ENCODE assay signal across 8 cellular contexts in the genomic region with DNA sequence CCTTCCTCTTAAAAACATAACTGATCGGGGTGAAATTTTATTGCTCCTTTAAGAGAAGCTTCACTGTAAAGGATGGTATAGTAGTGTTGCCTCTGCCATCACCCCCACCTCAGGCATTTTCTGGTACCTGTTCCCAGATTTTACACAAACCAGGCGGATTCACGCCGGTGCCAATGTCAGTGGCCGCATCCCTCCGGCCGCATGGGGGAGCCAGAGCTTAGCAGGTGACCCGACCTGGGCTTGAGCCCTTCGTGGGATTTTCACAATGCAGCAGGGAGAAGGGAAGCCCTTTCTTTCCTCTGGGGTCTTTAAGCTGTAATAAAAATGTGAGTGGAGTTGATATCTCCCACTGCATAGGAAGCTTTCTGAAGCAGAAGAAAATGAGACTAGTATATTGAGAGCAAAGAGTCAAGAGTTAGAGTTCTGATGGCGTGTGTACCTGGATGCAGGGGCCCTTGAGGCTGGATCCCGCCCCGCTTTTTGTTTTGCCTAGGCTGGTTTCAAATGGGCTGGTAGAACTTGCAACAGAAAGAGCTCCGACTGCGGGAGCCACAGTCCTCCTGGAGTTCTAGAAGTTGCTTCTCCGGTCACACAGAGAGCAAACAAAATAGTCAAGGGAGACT. TPM values are rescaled to one million over a fixed set of nuclear protein-coding genes. Genes with fewer than 3 reads are reported as not detected.
A peak's percentile ranks its signal among the peaks of the same experiment; 100 is the strongest.
DNase-seq lines count a peak whose midpoint lies in the region; ATAC-seq, FAIRE-seq and TF ChIP-seq lines count a peak whose summit lies in the region.

No MANE protein-coding gene starts in this region.

- peaks cover 6% of the 10 kb centered on the region for H3K79me1 ChIP-seq in mesenchymal stem cell (replicated peaks; ENCODE audit: low read length, poor library complexity, severe bottlenecking)

- H3K27me3 ChIP-seq in dorsolateral prefrontal cortex = no peaks in the 10 kb centered on the region
- H3K27me3 ChIP-seq in mesenchymal stem cell (ENCODE audit: control insufficient read depth in 1 of 2, insufficient read depth in 1 of 2, low read length in 2 of 2) = no peaks in the 10 kb centered on the region

- no peak overlapping the region for H3K14ac ChIP-seq in mesenchymal stem cell (ENCODE audit: low read length in 2 of 2)

- peak; percentile 35 for FAIRE-seq in urothelium cell line (lab: Jason Lieb, UNC)

- H2BK120ac ChIP-seq in mesenchymal stem cell (ENCODE audit: low read depth, low read length) = no peak overlapping the region

- H3K4ac ChIP-seq in mesenchymal stem cell (ENCODE audit: low read depth in 1 of 2, low read length in 2 of 2) = no peak overlapping the region

- no peak overlapping the region for H4K91ac ChIP-seq in mesenchymal stem cell (ENCODE audit: low read length)

- no TSS peak for BruUV-seq in OCI-LY7 (replicated peaks; lab: Mats Ljungman, UMichigan)

- H3K4me2 ChIP-seq in OCI-LY7 (ENCODE audit: low read length) (no peak overlapping the region), mesenchymal stem cell (ENCODE audit: low read length, poor library complexity, severe bottlenecking) (no peak overlapping the region)

- H3K27ac ChIP-seq in OCI-LY7 (ENCODE audit: low read depth, low read length, poor library complexity, severe bottlenecking) = no peak overlapping the region
- peak overlapping the region in 6 of 59 donors; percentile 5 to 29 (median 12) for H3K27ac ChIP-seq in dorsolateral prefrontal cortex
- H3K27ac ChIP-seq in mesenchymal stem cell (ENCODE audit: low read length, poor library complexity, severe bottlenecking) = peak overlapping the region; percentile 73

- no peak overlapping the region for H3K23ac ChIP-seq in mesenchymal stem cell (ENCODE audit: low read length in 2 of 2)

- H2AK5ac ChIP-seq in mesenchymal stem cell (ENCODE audit: low read length, severe bottlenecking) = peak overlapping the region; percentile 46

- peak; percentile 6 for DNase-seq in NK-92 treated with Interleukin-12 subunit alpha and Interleukin-12 subunit beta, amount 100 ng/mL, for 24 hours (lab: John Stamatoyannopoulos, UW)
- no peak for DNase-seq in NK-92 (lab: John Stamatoyannopoulos, UW; ENCODE audit: unreplicated experiment)
- DNase-seq in OCI-LY7 (ENCODE audit: low spot score) = peak; percentile 19
- peak; percentile 18 to 77 (median 61) for DNase-seq in dorsolateral prefrontal cortex
- peak; percentile 54 for DNase-seq in mesenchymal stem cell
- DNase-seq in urothelium cell line (ENCODE audit: low spot score) = peak; percentile 78
- DNase-seq in DMS114 treated with DMSO at 0.1 percent for 48 hours (lab: John Stamatoyannopoulos, UW; ENCODE audit: unreplicated experiment) = no peak

- H2AFZ ChIP-seq in OCI-LY7 (ENCODE audit: low read length) (no peak overlapping the region), mesenchymal stem cell (ENCODE audit: low read depth, low read length) (no peak overlapping the region)

- H3K4me3 ChIP-seq in OCI-LY7 (ENCODE audit: low read depth, low read length, poor library complexity, severe bottlenecking) (no peak overlapping the region), dorsolateral prefrontal cortex (peak overlapping the region in 40 of 59 donors; percentile 2 to 51 (median 20)), mesenchymal stem cell (ENCODE audit: insufficient read depth in 1 of 2, low read depth in 1 of 2, low read length in 2 of 2) (no peak overlapping the region)

- peaks cover 4% of the 10 kb centered on the region; the same call in 1 of the 2 replicates for H3K36me3 ChIP-seq in OCI-LY7 (ENCODE audit: insufficient read depth, low read length)
- peaks cover 6 to 45% of the 10 kb centered on the region in 2 experiments for H3K36me3 ChIP-seq in mesenchymal stem cell (ENCODE audit: control insufficient read depth in 1 of 2, insufficient read depth in 2 of 2, low read depth in 1 of 2, low read length in 2 of 2)

- CTCF ChIA-PET in OCI-LY7 (lab: Charles Lee; ENCODE audit: unreplicated experiment) = no interaction called here

- WGBS in mesenchymal stem cell = 46% methylated on average over 14 of the region's 15 CpGs

- no peak overlapping the region for H4K8ac ChIP-seq in mesenchymal stem cell (ENCODE audit: low read length)

- no peaks in the 10 kb centered on the region for H3K79me2 ChIP-seq in OCI-LY7 (ENCODE audit: insufficient read depth, low read depth, low read length)

- peak; percentile 51 for ATAC-seq in HG02678 (IDR thresholded peaks at IDR 0.05; ENCODE audit: unreplicated experiment)

- POLR2A ChIA-PET in OCI-LY7 (lab: Charles Lee) = interaction anchor here (0.6 to 0.8 kb wide), 2 partner anchors 11 kb away, joined by 3 read pairs; no protein-coding TSS in a partner anchor

- no peak overlapping the region for H2BK5ac ChIP-seq in mesenchymal stem cell (ENCODE audit: low read depth, low read length, poor library complexity, severe bottlenecking)

- no peak overlapping the region for H2BK12ac ChIP-seq in mesenchymal stem cell (ENCODE audit: low read length in 2 of 2)

- TF ChIP-seq CTCF in OCI-LY7 (conservative IDR thresholded peaks at IDR 0.05; ENCODE audit: low read length) (peak; percentile 82), dorsolateral prefrontal cortex (IDR thresholded peaks at IDR 0.05 in 54 of 56, conservative IDR thresholded peaks at IDR 0.05 in 2 of 56; ENCODE audit: low read depth in 1 of 56, partially characterized antibody in 56 of 56) (peak; percentile 55 to 87 (median 76))

- intact Hi-C loops in OCI-LY7 (cut with micrococcal nuclease; ENCODE audit: unreplicated experiment) = no loop called here
- intact Hi-C loops in dorsolateral prefrontal cortex (cut with DNase I) = loop anchor here in 1 of 2 donors (5.0 kb wide), 1 partner anchor 119 kb away; no protein-coding TSS in a partner anchor

- H3K18ac ChIP-seq in mesenchymal stem cell (ENCODE audit: low read depth in 1 of 2, low read length in 2 of 2) = no peak overlapping the region

- no peak overlapping the region for H2BK15ac ChIP-seq in mesenchymal stem cell (ENCODE audit: low read depth, poor library complexity, severe bottlenecking)

- H3K9me3 ChIP-seq in OCI-LY7 (ENCODE audit: low read length) (no peaks in the 10 kb centered on the region), mesenchymal stem cell (ENCODE audit: control insufficient read depth, low read length) (no peaks in the 10 kb centered on the region)

- no peaks in the 10 kb centered on the region for H3K9me2 ChIP-seq in OCI-LY7 (ENCODE audit: insufficient read depth, low read length)

- no peak overlapping the region for H3K9ac ChIP-seq in mesenchymal stem cell (ENCODE audit: low read length)

- H3K4me1 ChIP-seq in OCI-LY7 (ENCODE audit: insufficient read depth, low read length, poor library complexity, severe bottlenecking) (no peaks in the 10 kb centered on the region), mesenchymal stem cell (ENCODE audit: control insufficient read depth, insufficient read depth, low read depth, low read length) (peaks cover 26% of the 10 kb centered on the region)

- 0 out of 2 replicates have a peak, but pooled peaks cover 3% of the 10 kb centered on the region for H4K20me1 ChIP-seq in OCI-LY7 (ENCODE audit: insufficient read depth, low read length)

RNA-seq across cellular contexts. Expression of a gene that starts 59.4 kb away (rescaled TPM):
- total RNA-seq in OCI-LY7 (2014; rRNA removed; shearing (Covaris generic)) = 106 and 164 TPM in 2 replicates
- total RNA-seq in OCI-LY7 (2022) (144 and 148 TPM in 2 replicates), dorsolateral prefrontal cortex (100 to 1,000 TPM in 4 of 120 experiments, 10 to 100 TPM in 116; 49.6 to 108 (median 83.7) TPM)
- 57.0 TPM for polyA plus RNA-seq in mesenchymal stem cell (2013, experiment 1 of 2)
- 58.9 TPM for polyA plus RNA-seq in mesenchymal stem cell (2013, experiment 2 of 2)

Comparison
In these comparisons a context has a peak if more than half of its experiments do, and no peak if none do; other contexts are left out.
1. DNase-seq: peak in NK-92 treated with Interleukin-12 subunit alpha and Interleukin-12 subunit beta, amount 100 ng/mL, for 24 hours (single experiment), OCI-LY7 (single experiment), dorsolateral prefrontal cortex (10 of 10), mesenchymal stem cell (single experiment) and urothelium cell line (single experiment); none in NK-92 (single experiment) and DMS114 treated with DMSO at 0.1 percent for 48 hours (single experiment).
2. H3K4me3 ChIP-seq: peak in dorsolateral prefrontal cortex (40 of 59); none in OCI-LY7 (single experiment) and mesenchymal stem cell (0 of 2).